Comparison of ENCODE assay signal across 11 cellular contexts in genomic region chr10:132412316-132413192, GRCh38. TPM values are rescaled to one million over a fixed set of nuclear protein-coding genes. Genes with fewer than 3 reads are reported as not detected.
DNase-seq lines count a peak whose midpoint lies in the region; ATAC-seq lines count a peak whose summit lies in the region.
"Had no signal": no experiment of that assay in that cellular context is flagged by ENCODE, and none has a peak within 500 bp of the region (broad histone marks: within the 10 kb centered on the region; RNA-seq: fewer than 3 reads in every experiment).

No MANE protein-coding gene starts in this region.

- no peaks in the 10 kb centered on the region for H3K9me3 ChIP-seq in muscle layer of colon (ENCODE audit: low read length)
- H3K9me3 ChIP-seq in thymus (ENCODE audit: control insufficient read depth) = no peaks in the 10 kb centered on the region

- H3K36me3 Mint-ChIP-seq in effector memory CD8-positive, alpha-beta T cell (ENCODE audit: insufficient read depth) = peaks cover 12% of the 10 kb centered on the region

- no peak overlapping the region for H3K4me3 Mint-ChIP-seq in effector memory CD8-positive, alpha-beta T cell

- H3K27ac Mint-ChIP-seq in effector memory CD8-positive, alpha-beta T cell = peak overlapping the region; percentile 28 to 29

- H3K9me3 Mint-ChIP-seq in effector memory CD8-positive, alpha-beta T cell = no peaks in the 10 kb centered on the region

- peaks cover 11 to 14% of the 10 kb centered on the region in 2 donors for H3K4me1 Mint-ChIP-seq in effector memory CD8-positive, alpha-beta T cell (ENCODE audit: low read depth in 2 of 2)

- H3K4me1 ChIP-seq in muscle layer of colon (ENCODE audit: insufficient read depth, low read length) (peaks cover 70% of the 10 kb centered on the region), thymus (ENCODE audit: control insufficient read depth, insufficient read depth, low read length) (no peaks in the 10 kb centered on the region)

- 89% methylated on average over 29 of the region's 29 CpGs for WGBS in thymus

- H3K27me3 ChIP-seq in muscle layer of colon (ENCODE audit: control insufficient read depth in 1 of 2, insufficient read depth in 2 of 2, low read length in 2 of 2) (no peaks in the 10 kb centered on the region), thymus (ENCODE audit: control insufficient read depth, insufficient read depth) (no peaks in the 10 kb centered on the region)

- H3K27me3 Mint-ChIP-seq in effector memory CD8-positive, alpha-beta T cell = no peaks in the 10 kb centered on the region
- H3K27me3 Mint-ChIP-seq: progenitor cell of endocrine pancreas had no signal

- H3K27ac ChIP-seq in muscle layer of colon (ENCODE audit: low read depth, low read length) = peak overlapping the region; percentile 39
- peak overlapping the region; percentile 54 for H3K27ac ChIP-seq in thymus (ENCODE audit: low read depth)

- H3K9ac ChIP-seq in muscle layer of colon (ENCODE audit: low read length) = no peak overlapping the region

- no peak for ATAC-seq in effector memory CD8-positive, alpha-beta T cell (replicated peaks)
- ATAC-seq in GM21528 (IDR thresholded peaks at IDR 0.05; ENCODE audit: low FRiP score, unreplicated experiment) = no peak
- ATAC-seq: PC-3 had no signal

- H3K4me3 ChIP-seq in muscle layer of colon (ENCODE audit: low read depth in 1 of 2, low read length in 2 of 2) (peak overlapping the region in 1 of 2 donors; percentile 27), thymus (ENCODE audit: low read length) (no peak overlapping the region)

- H3K36me3 ChIP-seq in muscle layer of colon (ENCODE audit: insufficient read depth, low read length) (peaks cover 5% of the 10 kb centered on the region), thymus (ENCODE audit: control insufficient read depth, insufficient read depth) (peaks cover 4% of the 10 kb centered on the region)

- peak; percentile 73 for DNase-seq in RPMI7951 (ENCODE audit: low read depth)
- no peak for DNase-seq in effector memory CD8-positive, alpha-beta T cell
- no peak for DNase-seq in NCI-H510A (lab: John Stamatoyannopoulos, UW)
- no peak for DNase-seq in T-helper 2 cell
- DNase-seq: activated effector memory CD4-positive, alpha-beta T cell treated with anti-CD3 and anti-CD28 coated beads, Interleukin-2, amount 50 U/mL, for 16 hours; effector CD8-positive, alpha-beta T cell; PC-3 had no signal

RNA-seq across cellular contexts. Expression of gene PWWP2B, which starts 15.6 kb away (rescaled TPM):
- 4.7 and 5.2 TPM in 2 replicates for total RNA-seq in RPMI7951 (2014; rRNA removed; shearing (Covaris generic))
- polyA plus RNA-seq in thymus = 9.8 TPM
